In genomic region chr13:73421310-73421912, GRCh38 we compare ENCODE assay signal across 14 cellular contexts.
DNase-seq lines count a peak whose midpoint lies in the region; ATAC-seq and TF ChIP-seq lines count a peak whose summit lies in the region.
"Had no signal": no experiment of that assay in that cellular context is flagged by ENCODE, and none has a peak within 500 bp of the region (broad histone marks: within the 10 kb centered on the region; RNA-seq: fewer than 3 reads in every experiment).

No MANE protein-coding gene starts in this region.

- H3K4me3 ChIP-seq in breast epithelium (no peak overlapping the region), endodermal cell (ENCODE audit: low read length) (no peak overlapping the region)
- H3K4me3 ChIP-seq: thyroid gland had no signal

- H3K4me1 ChIP-seq in breast epithelium (no peaks in the 10 kb centered on the region), endodermal cell (ENCODE audit: control insufficient read depth, insufficient read depth, low read length) (no peaks in the 10 kb centered on the region)

- H3K4me3 Mint-ChIP-seq in MCF 10A (ENCODE audit: unreplicated experiment) (no peak overlapping the region), endodermal cell (no peak overlapping the region)
- H3K4me3 Mint-ChIP-seq in stimulated activated naive CD8-positive, alpha-beta T cell treated with anti-CD3 and anti-CD28 coated beads, Interleukin-15, amount 100 ng/mL, for 72 hours: no peak overlapping the region
- no peak overlapping the region for H3K4me3 Mint-ChIP-seq in activated T-helper 1 cell treated with anti-CD3 and anti-CD28 coated beads, Interleukin-12 subunit alpha, Interleukin-12 subunit beta, Interleukin-2, Interleukin-4 antibody, amounts not matched to agents 30 ng/mL and 10 ng/mL and 1 ng/mL, durations not matched to agents 14 hours and 24 hours and 36 hours
- H3K4me3 Mint-ChIP-seq: CD4-positive, CD25-positive, alpha-beta regulatory T cell; IgD-negative memory B cell; T-cell had no signal

- no TSS peak for BruUV-seq in MCF 10A (replicated peaks; lab: Mats Ljungman, UMichigan)

- peak overlapping the region; percentile 86 for H3K27ac Mint-ChIP-seq in MCF 10A (ENCODE audit: low read depth, unreplicated experiment)
- H3K27ac Mint-ChIP-seq in stimulated activated naive CD8-positive, alpha-beta T cell treated with anti-CD3 and anti-CD28 coated beads, Interleukin-15, amount 100 ng/mL, for 72 hours: peak overlapping the region in 1 of 2 donors; percentile 67
- H3K27ac Mint-ChIP-seq in endodermal cell: no peak overlapping the region
- H3K27ac Mint-ChIP-seq in activated T-helper 1 cell treated with anti-CD3 and anti-CD28 coated beads, Interleukin-12 subunit alpha, Interleukin-12 subunit beta, Interleukin-2, Interleukin-4 antibody, amounts not matched to agents 30 ng/mL and 10 ng/mL and 1 ng/mL, durations not matched to agents 14 hours and 24 hours and 36 hours: no peak overlapping the region
- H3K27ac Mint-ChIP-seq: CD4-positive, CD25-positive, alpha-beta regulatory T cell; IgD-negative memory B cell; T-cell had no signal

- no peaks in the 10 kb centered on the region for H3K27me3 Mint-ChIP-seq in MCF 10A (ENCODE audit: insufficient read depth, unreplicated experiment)
- H3K27me3 Mint-ChIP-seq in stimulated activated naive CD8-positive, alpha-beta T cell treated with anti-CD3 and anti-CD28 coated beads, Interleukin-15, amount 100 ng/mL, for 72 hours: peaks cover 7% of the 10 kb centered on the region
- no peaks in the 10 kb centered on the region for H3K27me3 Mint-ChIP-seq in endodermal cell (ENCODE audit: insufficient read depth)
- no peaks in the 10 kb centered on the region for H3K27me3 Mint-ChIP-seq in activated T-helper 1 cell treated with anti-CD3 and anti-CD28 coated beads, Interleukin-12 subunit alpha, Interleukin-12 subunit beta, Interleukin-2, Interleukin-4 antibody, amounts not matched to agents 30 ng/mL and 10 ng/mL and 1 ng/mL, durations not matched to agents 14 hours and 24 hours and 36 hours (ENCODE audit: insufficient read depth)
- H3K27me3 Mint-ChIP-seq: T-cell had no signal

- DNase-seq in MCF 10A (ENCODE audit: unreplicated experiment): peak; percentile 98
- no peak for DNase-seq in breast epithelium (ENCODE audit: low spot score in 2 of 2)
- peak; percentile 8 for DNase-seq in SHP77 treated with DMSO at 0.1 percent for 48 hours (lab: John Stamatoyannopoulos, UW)
- peak; percentile 50 for DNase-seq in glomerular visceral epithelial cell (ENCODE audit: extremely low spot score)
- peak; percentile 9 to 35 for DNase-seq in stimulated activated naive CD8-positive, alpha-beta T cell treated with anti-CD3 and anti-CD28 coated beads, Interleukin-15, amount 100 ng/mL, for 72 hours
- no peak for DNase-seq in endodermal cell
- DNase-seq in superior temporal gyrus (ENCODE audit: extremely low spot score): no peak
- DNase-seq in activated T-helper 1 cell treated with anti-CD3 and anti-CD28 coated beads, Interleukin-12 subunit alpha, Interleukin-12 subunit beta, Interleukin-2, Interleukin-4 antibody, amounts not matched to agents 30 ng/mL and 10 ng/mL and 1 ng/mL, durations not matched to agents 14 hours and 24 hours and 36 hours (ENCODE audit: low spot score): no peak
- DNase-seq: CD4-positive, CD25-positive, alpha-beta regulatory T cell; cortex of kidney; hypothalamus; T-cell; thyroid gland had no signal

- no peaks in the 10 kb centered on the region for H3K27me3 ChIP-seq in breast epithelium
- no peaks in the 10 kb centered on the region for H3K27me3 ChIP-seq in endodermal cell (ENCODE audit: control insufficient read depth, insufficient read depth, low read length, poor library complexity, severe bottlenecking)
- H3K27me3 ChIP-seq: thyroid gland had no signal

- H3K9me3 ChIP-seq in breast epithelium (no peaks in the 10 kb centered on the region), endodermal cell (ENCODE audit: control insufficient read depth, low read length) (no peaks in the 10 kb centered on the region)
- H3K9me3 ChIP-seq: thyroid gland had no signal

- H3K36me3 Mint-ChIP-seq in MCF 10A (ENCODE audit: insufficient read depth, unreplicated experiment): no peaks in the 10 kb centered on the region
- no peaks in the 10 kb centered on the region for H3K36me3 Mint-ChIP-seq in endodermal cell (ENCODE audit: low read depth)
- no peaks in the 10 kb centered on the region for H3K36me3 Mint-ChIP-seq in activated T-helper 1 cell treated with anti-CD3 and anti-CD28 coated beads, Interleukin-12 subunit alpha, Interleukin-12 subunit beta, Interleukin-2, Interleukin-4 antibody, amounts not matched to agents 30 ng/mL and 10 ng/mL and 1 ng/mL, durations not matched to agents 14 hours and 24 hours and 36 hours (ENCODE audit: low read depth)
- H3K36me3 Mint-ChIP-seq: CD4-positive, CD25-positive, alpha-beta regulatory T cell; IgD-negative memory B cell; T-cell had no signal

- H3K27ac ChIP-seq in breast epithelium: no peak overlapping the region
- no peak overlapping the region for H3K27ac ChIP-seq in endodermal cell (ENCODE audit: low read depth, low read length)

- CTCF ChIA-PET in MCF 10A (lab: Yijun Ruan, JAX): interaction anchor here (0.6 to 3.4 kb wide), 8 partner anchors 16 to 358 kb away, joined by 3 to 10 read pairs (median 4); no protein-coding TSS in a partner anchor

- H3K9me3 Mint-ChIP-seq in MCF 10A (ENCODE audit: unreplicated experiment) (peaks cover 14% of the 10 kb centered on the region), endodermal cell (peaks cover 4% of the 10 kb centered on the region)
- H3K9me3 Mint-ChIP-seq in stimulated activated naive CD8-positive, alpha-beta T cell treated with anti-CD3 and anti-CD28 coated beads, Interleukin-15, amount 100 ng/mL, for 72 hours: peaks cover 0 to 4% of the 10 kb centered on the region in 2 donors
- H3K9me3 Mint-ChIP-seq in activated T-helper 1 cell treated with anti-CD3 and anti-CD28 coated beads, Interleukin-12 subunit alpha, Interleukin-12 subunit beta, Interleukin-2, Interleukin-4 antibody, amounts not matched to agents 30 ng/mL and 10 ng/mL and 1 ng/mL, durations not matched to agents 14 hours and 24 hours and 36 hours: no peaks in the 10 kb centered on the region
- H3K9me3 Mint-ChIP-seq: T-cell had no signal

- POLR2A ChIA-PET in MCF 10A (lab: Yijun Ruan, JAX): interaction anchor here (0.7 to 5.2 kb wide), 28 partner anchors 7 to 581 kb away, joined by 3 to 72 read pairs (median 4); partner anchors contain the start of gene KLF5

- H3K9ac ChIP-seq in endodermal cell (ENCODE audit: extremely low read depth, low read length, poor library complexity, severe bottlenecking): no peak overlapping the region

- no peaks in the 10 kb centered on the region for H3K36me3 ChIP-seq in breast epithelium
- H3K36me3 ChIP-seq in endodermal cell (ENCODE audit: control insufficient read depth, insufficient read depth, low read length): no peaks in the 10 kb centered on the region
- H3K36me3 ChIP-seq: thyroid gland had no signal

- WGBS in endodermal cell (ENCODE audit: insufficient coverage in 1 of 2, insufficient read length in 1 of 2), 2 experiments: 95 to 100% methylated on average over 2 to 7 of the region's 7 CpGs

- intact Hi-C loops in MCF 10A (cut with micrococcal nuclease): loop anchor here (2.0 to 5.0 kb wide), 4 partner anchors 87 to 361 kb away; no protein-coding TSS in a partner anchor
- intact Hi-C loops in breast epithelium (cut with DNase I; ENCODE audit: low total_unique reads): loop anchor here (10.0 kb wide), 1 partner anchor 367 kb away; the partner anchor contains the start of gene KLF5
- intact Hi-C loops in activated T-helper 1 cell treated with anti-CD3 and anti-CD28 coated beads, Interleukin-12 subunit alpha, Interleukin-12 subunit beta, Interleukin-2, Interleukin-4 antibody, amounts not matched to agents 30 ng/mL and 10 ng/mL and 1 ng/mL, durations not matched to agents 14 hours and 24 hours and 36 hours (cut with micrococcal nuclease): no loop called here

- peak; percentile 91 for ATAC-seq in stimulated activated naive CD8-positive, alpha-beta T cell treated with anti-CD3 and anti-CD28 coated beads, Interleukin-15, amount 100 ng/mL, for 72 hours
- ATAC-seq: T-cell had no signal

- H3K4me1 Mint-ChIP-seq in MCF 10A (ENCODE audit: insufficient read depth, unreplicated experiment) (peaks cover 23% of the 10 kb centered on the region), endodermal cell (peaks cover under 1% of the 10 kb centered on the region)
- no peaks in the 10 kb centered on the region for H3K4me1 Mint-ChIP-seq in stimulated activated naive CD8-positive, alpha-beta T cell treated with anti-CD3 and anti-CD28 coated beads, Interleukin-15, amount 100 ng/mL, for 72 hours
- no peaks in the 10 kb centered on the region for H3K4me1 Mint-ChIP-seq in activated T-helper 1 cell treated with anti-CD3 and anti-CD28 coated beads, Interleukin-12 subunit alpha, Interleukin-12 subunit beta, Interleukin-2, Interleukin-4 antibody, amounts not matched to agents 30 ng/mL and 10 ng/mL and 1 ng/mL, durations not matched to agents 14 hours and 24 hours and 36 hours (ENCODE audit: low read depth)
- H3K4me1 Mint-ChIP-seq: CD4-positive, CD25-positive, alpha-beta regulatory T cell; IgD-negative memory B cell; T-cell had no signal

- no peak for TF ChIP-seq POLR2A in breast epithelium (IDR thresholded peaks at IDR 0.05)

- no peak for TF ChIP-seq CTCF in MCF 10A (IDR thresholded peaks at IDR 0.05; ENCODE audit: unreplicated experiment)
- TF ChIP-seq CTCF in breast epithelium (IDR thresholded peaks at IDR 0.05): no peak
- TF ChIP-seq CTCF in endodermal cell (conservative IDR thresholded peaks at IDR 0.05): no peak

Comparison
In these comparisons a context has a peak if more than half of its experiments do, and no peak if none do; other contexts are left out.
1. DNase-seq: peak in MCF 10A (single experiment), SHP77 treated with DMSO at 0.1 percent for 48 hours (single experiment), glomerular visceral epithelial cell (single experiment) and stimulated activated naive CD8-positive, alpha-beta T cell treated with anti-CD3 and anti-CD28 coated beads, Interleukin-15, amount 100 ng/mL, for 72 hours (2 of 2); none in breast epithelium (0 of 2), endodermal cell (single experiment), superior temporal gyrus (single experiment) and activated T-helper 1 cell treated with anti-CD3 and anti-CD28 coated beads, Interleukin-12 subunit alpha, Interleukin-12 subunit beta, Interleukin-2, Interleukin-4 antibody, amounts not matched to agents 30 ng/mL and 10 ng/mL and 1 ng/mL, durations not matched to agents 14 hours and 24 hours and 36 hours (single experiment).